ENCODE assay signal across 19 cellular contexts in the genomic region with DNA sequence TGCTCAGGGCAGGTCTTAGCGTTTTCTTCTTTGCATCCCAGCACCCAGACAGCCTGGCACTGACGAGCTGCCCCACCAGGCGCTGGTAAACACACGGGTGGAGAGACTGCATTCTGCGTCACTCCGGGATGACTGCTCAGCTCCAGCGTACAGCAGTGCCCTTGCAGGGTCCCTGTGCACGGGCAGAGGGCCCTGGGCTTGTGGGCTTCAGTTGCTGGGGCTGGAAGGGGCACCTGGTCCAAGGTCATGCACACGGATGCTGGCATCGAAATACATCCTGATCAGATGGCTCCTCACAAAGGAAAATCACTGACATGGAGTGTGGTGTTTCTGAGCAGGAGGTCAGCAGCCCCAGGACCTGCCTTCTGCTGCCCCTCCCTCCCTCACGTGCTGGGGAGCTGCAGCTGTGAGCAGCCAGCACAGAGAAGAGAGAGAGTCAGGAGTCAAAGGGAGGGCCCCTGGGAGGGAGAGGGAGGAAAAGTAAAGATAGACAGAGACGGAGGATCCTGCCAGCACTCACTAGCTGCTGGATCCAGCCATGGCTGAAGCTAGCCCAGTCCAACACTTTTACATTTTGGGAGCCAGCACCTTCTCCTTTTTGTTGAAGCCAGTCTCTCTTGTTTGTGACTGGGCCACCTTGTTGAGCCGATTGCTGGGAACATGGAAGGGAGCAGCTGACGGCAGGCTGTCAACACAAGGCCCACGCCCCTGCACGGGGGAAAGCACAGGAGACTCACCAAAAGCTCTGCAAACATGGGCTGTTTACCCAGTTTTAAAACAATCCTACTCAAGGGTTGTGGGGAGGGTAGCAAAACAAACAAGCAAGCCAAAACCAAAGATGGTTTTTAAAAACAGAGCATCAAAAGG.
DNase-seq lines count a peak whose midpoint lies in the region; ATAC-seq, FAIRE-seq and TF ChIP-seq lines count a peak whose summit lies in the region.
"Had no signal": no experiment of that assay in that cellular context is flagged by ENCODE, and none has a peak within 500 bp of the region (broad histone marks: within the 10 kb centered on the region; RNA-seq: fewer than 3 reads in every experiment).

No MANE protein-coding gene starts in this region.

- intact Hi-C loops in posterior vena cava (cut with DNase I), result no loop called here

- H3K9me3 Mint-ChIP-seq in type B pancreatic cell, result no peaks in the 10 kb centered on the region
- peaks cover 0 to 3% of the 10 kb centered on the region in 2 donors for H3K9me3 Mint-ChIP-seq in activated T-cell treated with anti-CD3 and anti-CD28 coated beads, Interleukin-2, amount 50 U/mL, for 72 hours
- H3K9me3 Mint-ChIP-seq: activated CD4-positive, alpha-beta T cell treated with anti-CD3 and anti-CD28 coated beads, Interleukin-2, amount 10 ng/mL, durations not matched to agents 7 days and 5 days; activated naive CD4-positive, alpha-beta T cell treated with anti-CD3 and anti-CD28 coated beads, Interleukin-2, amount 50 U/mL, for 72 hours; mesothelial cell of epicardium had no signal

- ATAC-seq in activated T-cell treated with anti-CD3 and anti-CD28 coated beads, Interleukin-2, amount 50 U/mL, for 72 hours (replicated peaks in 1 of 2), result no peak
- ATAC-seq: activated naive CD4-positive, alpha-beta T cell treated with anti-CD3 and anti-CD28 coated beads, Interleukin-2, amount 50 U/mL, for 72 hours; heart left ventricle; Panc1 had no signal

- H3K36me3 Mint-ChIP-seq in type B pancreatic cell, result no peaks in the 10 kb centered on the region
- H3K36me3 Mint-ChIP-seq in activated T-cell treated with anti-CD3 and anti-CD28 coated beads, Interleukin-2, amount 50 U/mL, for 72 hours (ENCODE audit: insufficient read depth in 2 of 2), result no peaks in the 10 kb centered on the region
- H3K36me3 Mint-ChIP-seq: activated naive CD4-positive, alpha-beta T cell treated with anti-CD3 and anti-CD28 coated beads, Interleukin-2, amount 50 U/mL, for 72 hours; mesothelial cell of epicardium had no signal

- no peak overlapping the region for H3K4me3 Mint-ChIP-seq in type B pancreatic cell
- no peak overlapping the region for H3K4me3 Mint-ChIP-seq in activated T-cell treated with anti-CD3 and anti-CD28 coated beads, Interleukin-2, amount 50 U/mL, for 72 hours
- H3K4me3 Mint-ChIP-seq: activated CD4-positive, alpha-beta T cell treated with anti-CD3 and anti-CD28 coated beads, Interleukin-2, amount 10 ng/mL, durations not matched to agents 7 days and 5 days; mesothelial cell of epicardium had no signal

- peak; percentile 87 for FAIRE-seq in endometrium (lab: Jason Lieb, UNC)
- FAIRE-seq: keratinocyte had no signal

- H3K27me3 Mint-ChIP-seq in type B pancreatic cell, result peaks cover 7% of the 10 kb centered on the region
- peaks cover 4% of the 10 kb centered on the region for H3K27me3 Mint-ChIP-seq in activated T-cell treated with anti-CD3 and anti-CD28 coated beads, Interleukin-2, amount 50 U/mL, for 72 hours (ENCODE audit: low read depth)
- H3K27me3 Mint-ChIP-seq: activated CD4-positive, alpha-beta T cell treated with anti-CD3 and anti-CD28 coated beads, Interleukin-2, amount 10 ng/mL, durations not matched to agents 7 days and 5 days had no signal

- peaks cover 16% of the 10 kb centered on the region for H3K4me1 Mint-ChIP-seq in type B pancreatic cell (ENCODE audit: unreplicated experiment)
- no peaks in the 10 kb centered on the region for H3K4me1 Mint-ChIP-seq in activated T-cell treated with anti-CD3 and anti-CD28 coated beads, Interleukin-2, amount 50 U/mL, for 72 hours (ENCODE audit: low read depth)
- H3K4me1 Mint-ChIP-seq: activated CD4-positive, alpha-beta T cell treated with anti-CD3 and anti-CD28 coated beads, Interleukin-2, amount 10 ng/mL, durations not matched to agents 7 days and 5 days had no signal

- TF ChIP-seq CTCF in type B pancreatic cell (conservative IDR thresholded peaks at IDR 0.05), result no peak

- DNase-seq in DMS79 treated with DMSO at 0.1 percent for 48 hours (lab: John Stamatoyannopoulos, UW) (peak; percentile 1), NCI-H1092 (lab: John Stamatoyannopoulos, UW) (peak; percentile 46), posterior vena cava (ENCODE audit: low spot score) (peak; percentile 73), type B pancreatic cell (ENCODE audit: extremely low spot score, unreplicated experiment) (no peak), NCI-H1048 (lab: John Stamatoyannopoulos, UW) (no peak)
- DNase-seq in activated T-cell treated with anti-CD3 and anti-CD28 coated beads, Interleukin-2, amount 50 U/mL, for 72 hours, result no peak
- DNase-seq: activated CD4-positive, alpha-beta T cell treated with anti-CD3 and anti-CD28 coated beads, Interleukin-2, amount 10 ng/mL, durations not matched to agents 7 days and 5 days; brain microvascular endothelial cell; Calu3; heart left ventricle; IMR-90; NCI-H2081 treated with DMSO at 0.1 percent for 48 hours; NCI-H774; stimulated activated CD4-positive, alpha-beta T cell treated with anti-CD3 and anti-CD28 coated beads, Interleukin-2, amount 100 ng/mL, for 48 hours had no signal

- H3K27ac Mint-ChIP-seq in type B pancreatic cell, result no peak overlapping the region
- H3K27ac Mint-ChIP-seq in activated T-cell treated with anti-CD3 and anti-CD28 coated beads, Interleukin-2, amount 50 U/mL, for 72 hours, result no peak overlapping the region
- H3K27ac Mint-ChIP-seq: activated CD4-positive, alpha-beta T cell treated with anti-CD3 and anti-CD28 coated beads, Interleukin-2, amount 10 ng/mL, durations not matched to agents 7 days and 5 days; activated naive CD4-positive, alpha-beta T cell treated with anti-CD3 and anti-CD28 coated beads, Interleukin-2, amount 50 U/mL, for 72 hours; mesothelial cell of epicardium had no signal

Comparison
In these comparisons a context has a peak if more than half of its experiments do, and no peak if none do; other contexts are left out.
1. DNase-seq: peak in DMS79 treated with DMSO at 0.1 percent for 48 hours (single experiment), NCI-H1092 (single experiment) and posterior vena cava (single experiment); none in type B pancreatic cell (single experiment), NCI-H1048 (single experiment) and activated T-cell treated with anti-CD3 and anti-CD28 coated beads, Interleukin-2, amount 50 U/mL, for 72 hours (0 of 2).